20 cellular contexts compared by ENCODE assay signal in the genomic region with DNA sequence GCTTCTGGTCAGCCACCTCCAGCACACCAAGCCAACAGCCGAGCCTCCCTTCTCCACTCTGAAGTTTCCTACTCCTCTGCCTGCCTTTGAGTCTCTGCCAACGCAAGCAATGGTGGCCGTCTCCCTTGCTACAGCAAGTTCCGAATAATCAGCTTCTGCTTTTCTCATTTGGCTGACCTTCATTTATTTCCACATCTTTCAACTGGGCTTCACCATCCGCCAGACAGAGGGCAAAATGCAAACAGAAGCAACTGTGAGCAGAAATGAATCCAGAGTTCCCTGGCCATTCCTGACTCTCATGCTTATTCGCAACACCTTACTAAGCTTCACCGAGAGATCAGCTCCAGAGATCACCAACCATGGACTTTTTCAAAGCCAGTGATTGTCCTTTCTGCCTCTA.
A peak's percentile ranks its signal among the peaks of the same experiment; 100 is the strongest.
DNase-seq lines count a peak whose midpoint lies in the region.
"Had no signal": no experiment of that assay in that cellular context is flagged by ENCODE, and none has a peak within 500 bp of the region (broad histone marks: within the 10 kb centered on the region; RNA-seq: fewer than 3 reads in every experiment).

No MANE protein-coding gene starts in this region.

- peak overlapping the region; percentile 9 for H3K27ac Mint-ChIP-seq in T-helper 2 cell treated with Interferon-gamma antibody and Interleukin-4, amounts not matched to agents 5 μg/mL and 100 μg/mL, for 36 hours
- H3K27ac Mint-ChIP-seq: CD14-positive monocyte; CD4-positive, alpha-beta T cell; GM23338; H9 had no signal

- H3K4me1 Mint-ChIP-seq in T-helper 2 cell treated with Interferon-gamma antibody and Interleukin-4, amounts not matched to agents 5 μg/mL and 100 μg/mL, for 36 hours (ENCODE audit: low read depth): peaks cover 12% of the 10 kb centered on the region
- H3K4me1 Mint-ChIP-seq: GM23338 had no signal

- peaks cover 1% of the 10 kb centered on the region for H3K36me3 Mint-ChIP-seq in T-helper 2 cell treated with Interferon-gamma antibody and Interleukin-4, amounts not matched to agents 5 μg/mL and 100 μg/mL, for 36 hours (ENCODE audit: low read depth)
- H3K36me3 Mint-ChIP-seq: CD14-positive monocyte had no signal

- no peak for DNase-seq in T-helper 2 cell treated with Interferon-gamma antibody and Interleukin-4, amounts not matched to agents 5 μg/mL and 100 μg/mL, for 36 hours (ENCODE audit: low spot score)
- no peak for DNase-seq in T-helper 2 cell
- DNase-seq in activated effector memory CD4-positive, alpha-beta T cell treated with anti-CD3 and anti-CD28 coated beads, Interleukin-2, amount 50 U/mL, for 16 hours: peak; percentile 22
- DNase-seq in activated effector memory CD4-positive, alpha-beta T cell treated with Interleukin-2 at 50 U/mL for 16 hours: no peak
- peak; percentile 76 for DNase-seq in mesenteric fat pad (ENCODE audit: low spot score)
- DNase-seq in hepatic stellate cell (ENCODE audit: low spot score): no peak
- DNase-seq in NCI-H524 (lab: John Stamatoyannopoulos, UW): no peak
- DNase-seq: 8988T; ACHN; AML-193; BE2C; CD4-positive, alpha-beta T cell; CD8-positive, alpha-beta memory T cell; DMS 273 treated with DMSO at 0.1 percent for 48 hours; DMS79; EL; GDM1; H9 had no signal

- H3K4me3 Mint-ChIP-seq in T-helper 2 cell treated with Interferon-gamma antibody and Interleukin-4, amounts not matched to agents 5 μg/mL and 100 μg/mL, for 36 hours: no peak overlapping the region
- H3K4me3 Mint-ChIP-seq: CD14-positive monocyte; CD4-positive, alpha-beta T cell; GM23338; H9 had no signal

- H3K9me3 Mint-ChIP-seq in T-helper 2 cell treated with Interferon-gamma antibody and Interleukin-4, amounts not matched to agents 5 μg/mL and 100 μg/mL, for 36 hours: peaks cover 17% of the 10 kb centered on the region

- H3K27me3 Mint-ChIP-seq in T-helper 2 cell treated with Interferon-gamma antibody and Interleukin-4, amounts not matched to agents 5 μg/mL and 100 μg/mL, for 36 hours (ENCODE audit: low read depth): no peaks in the 10 kb centered on the region

Comparison
In these comparisons a context has a peak if more than half of its experiments do, and no peak if none do; other contexts are left out.
1. DNase-seq: peak in activated effector memory CD4-positive, alpha-beta T cell treated with anti-CD3 and anti-CD28 coated beads, Interleukin-2, amount 50 U/mL, for 16 hours (single experiment) and mesenteric fat pad (single experiment); none in T-helper 2 cell treated with Interferon-gamma antibody and Interleukin-4, amounts not matched to agents 5 μg/mL and 100 μg/mL, for 36 hours (single experiment), T-helper 2 cell (0 of 5), activated effector memory CD4-positive, alpha-beta T cell treated with Interleukin-2 at 50 U/mL for 16 hours (single experiment), hepatic stellate cell (single experiment) and NCI-H524 (0 of 2).